ENCODE assay signal across 9 cellular contexts in genomic region chr15:89090791-89091666, GRCh38. TPM values are rescaled to one million over a fixed set of nuclear protein-coding genes. Genes with fewer than 3 reads are reported as not detected.
DNase-seq lines count a peak whose midpoint lies in the region; ATAC-seq and TF ChIP-seq lines count a peak whose summit lies in the region.
"Had no signal": no experiment of that assay in that cellular context is flagged by ENCODE, and none has a peak within 500 bp of the region (broad histone marks: within the 10 kb centered on the region; RNA-seq: fewer than 3 reads in every experiment).

No MANE protein-coding gene starts in this region.

- intact Hi-C loops in vagina (cut with DNase I) = loop anchor here (5.0 kb wide), 1 partner anchor 74 kb away; no protein-coding TSS in a partner anchor

- H3K4me3 ChIP-seq in fibroblast of mammary gland (ENCODE audit: control insufficient read depth, low read depth, low read length) = no peak overlapping the region
- H3K4me3 ChIP-seq in neural cell (ENCODE audit: low read length) = peak overlapping the region; percentile 51
- peak overlapping the region; percentile 24 to 34 for H3K4me3 ChIP-seq in vagina

- TF ChIP-seq EP300 in neural cell (conservative IDR thresholded peaks at IDR 0.05; ENCODE audit: poor library complexity, severe bottlenecking) = no peak

- H2AFZ ChIP-seq in neural cell (ENCODE audit: low read depth, low read length) = no peak overlapping the region

- H3K9ac ChIP-seq in neural cell (ENCODE audit: low read length) = no peak overlapping the region

- no peak for TF ChIP-seq RAD21 in neural cell (conservative IDR thresholded peaks at IDR 0.05)

- H3K9me3 ChIP-seq in neural cell (ENCODE audit: low read length) = no peaks in the 10 kb centered on the region
- H3K9me3 ChIP-seq in vagina = no peaks in the 10 kb centered on the region

- H3K79me2 ChIP-seq in neural cell (replicated peaks; ENCODE audit: insufficient read depth, low read length) = peaks cover 49% of the 10 kb centered on the region

- H3K27me3 ChIP-seq in neural cell (ENCODE audit: insufficient read depth, low read depth, low read length) (no peaks in the 10 kb centered on the region), vagina (no peaks in the 10 kb centered on the region)

- no peaks in the 10 kb centered on the region for H3K9me2 ChIP-seq in neural cell (ENCODE audit: insufficient read depth, low read length)

- H3F3A ChIP-seq in neural cell (ENCODE audit: insufficient read depth, low read length, poor library complexity, severe bottlenecking) = no peaks in the 10 kb centered on the region

- H3K36me3 ChIP-seq in neural cell (ENCODE audit: insufficient read depth, low read length) (no peaks in the 10 kb centered on the region), vagina (no peaks in the 10 kb centered on the region)

- peak; percentile 32 for DNase-seq in DMS153 treated with DMSO at 0.1 percent for 48 hours (lab: John Stamatoyannopoulos, UW; ENCODE audit: unreplicated experiment)
- DNase-seq in DMS153 (lab: John Stamatoyannopoulos, UW) = no peak
- DNase-seq in NCI-H2196 (lab: John Stamatoyannopoulos, UW; ENCODE audit: unreplicated experiment) = peak; percentile 31
- peak; percentile 42 for DNase-seq in activated T-cell treated with anti-CD3 and anti-CD28 coated beads for 24 hours (ENCODE audit: low read depth)
- peak; percentile 80 for DNase-seq in fibroblast of mammary gland (ENCODE audit: low read depth)
- DNase-seq in vagina (ENCODE audit: extremely low spot score in 2 of 2) = no peak

- H4K20me1 ChIP-seq in neural cell (ENCODE audit: insufficient read depth) = no peaks in the 10 kb centered on the region

- no peak for ATAC-seq in GM18502 (IDR thresholded peaks at IDR 0.05; ENCODE audit: poor library complexity, unreplicated experiment)

- TF ChIP-seq POLR2A in vagina (IDR thresholded peaks at IDR 0.05) = no peak

- H3K27ac ChIP-seq in neural cell (ENCODE audit: low read length) (no peak overlapping the region), vagina (peak overlapping the region; percentile 94)
- H3K27ac ChIP-seq: 22Rv1 had no signal

- peaks cover 48% of the 10 kb centered on the region for H3K4me1 ChIP-seq in vagina

- TF ChIP-seq CTCF in fibroblast of mammary gland (conservative IDR thresholded peaks at IDR 0.05; ENCODE audit: control insufficient read depth, insufficient read depth, low read depth, low read length) = no peak
- TF ChIP-seq CTCF in neural cell (IDR thresholded peaks at IDR 0.05; ENCODE audit: poor library complexity, severe bottlenecking) = no peak
- no peak for TF ChIP-seq CTCF in vagina (IDR thresholded peaks at IDR 0.05)

- H3K4me2 ChIP-seq in neural cell (ENCODE audit: low read length) = peak overlapping the region; percentile 7

TF ChIP-seq in neural cell, 6 proteins besides CTCF, POLR2A, EP300 and RAD21:
- no peak for TF ChIP-seq REST (IDR thresholded peaks at IDR 0.05; ENCODE audit: borderline replicate concordance)
- no peak for TF ChIP-seq SMC3 (conservative IDR thresholded peaks at IDR 0.05; ENCODE audit: poor library complexity)
- no peak for TF ChIP-seq MXI1 (conservative IDR thresholded peaks at IDR 0.05; ENCODE audit: poor library complexity, severe bottlenecking)
- no peak for TF ChIP-seq EZH2 (IDR thresholded peaks at IDR 0.05; ENCODE audit: borderline replicate concordance, insufficient read depth, low read length, poor library complexity, severe bottlenecking)
- no peak for TF ChIP-seq POLR2AphosphoS5 (IDR thresholded peaks at IDR 0.05)
- no peak for TF ChIP-seq TAF1 (IDR thresholded peaks at IDR 0.05; ENCODE audit: low read depth)

RNA-seq across cellular contexts. Expression of gene ABHD2, which starts 2.8 kb away (rescaled TPM):
- 19.0 and 20.8 TPM in 2 replicates for polyA plus RNA-seq in neural cell
- 91.5 and 102 TPM in 2 replicates for polyA minus RNA-seq in neural cell
- 33.6 TPM for total RNA-seq in vagina

Comparison
In these comparisons a context has a peak if more than half of its experiments do, and no peak if none do; other contexts are left out.
1. DNase-seq: peak in DMS153 treated with DMSO at 0.1 percent for 48 hours (single experiment), NCI-H2196 (single experiment), activated T-cell treated with anti-CD3 and anti-CD28 coated beads for 24 hours (single experiment) and fibroblast of mammary gland (single experiment); none in DMS153 (single experiment) and vagina (0 of 2).